Comparison of ENCODE assay signal across 17 cellular contexts in genomic region chr12:20497707-20498106, GRCh38.
DNase-seq lines count a peak whose midpoint lies in the region; ATAC-seq and TF ChIP-seq lines count a peak whose summit lies in the region.
"Had no signal": no experiment of that assay in that cellular context is flagged by ENCODE, and none has a peak within 500 bp of the region (broad histone marks: within the 10 kb centered on the region; RNA-seq: fewer than 3 reads in every experiment).

No MANE protein-coding gene starts in this region.

- H3K36me3 ChIP-seq in mucosa of descending colon (ENCODE audit: low read depth): no peaks in the 10 kb centered on the region
- H3K36me3 ChIP-seq: BLaER1 had no signal

- no peaks in the 10 kb centered on the region for H3K36me3 Mint-ChIP-seq in stimulated activated effector memory CD8-positive, alpha-beta T cell treated with anti-CD3 and anti-CD28 coated beads, Interleukin-12 subunit alpha, Interleukin-12 subunit beta, amount 100 ng/mL, for 72 hours
- H3K36me3 Mint-ChIP-seq: CD4-positive, CD25-positive, alpha-beta regulatory T cell; CD8-positive, alpha-beta T cell had no signal

- TF ChIP-seq CTCF in mucosa of descending colon (IDR thresholded peaks at IDR 0.05): no peak

- ATAC-seq in mucosa of descending colon (peak; percentile 86), HG03460 (IDR thresholded peaks at IDR 0.05; ENCODE audit: unreplicated experiment) (no peak), HG03025 (IDR thresholded peaks at IDR 0.05; ENCODE audit: low FRiP score, unreplicated experiment) (no peak)
- no peak for ATAC-seq in stimulated activated effector memory CD8-positive, alpha-beta T cell treated with anti-CD3 and anti-CD28 coated beads, Interleukin-12 subunit alpha, Interleukin-12 subunit beta, amount 100 ng/mL, for 72 hours
- ATAC-seq: CD8-positive, alpha-beta T cell; GM23338; HCT116 had no signal

- H3K4me3 ChIP-seq in mucosa of descending colon: no peak overlapping the region
- H3K4me3 ChIP-seq: BLaER1, GM23338 had no signal

- no peak overlapping the region for H3K27ac Mint-ChIP-seq in stimulated activated effector memory CD8-positive, alpha-beta T cell treated with anti-CD3 and anti-CD28 coated beads, Interleukin-12 subunit alpha, Interleukin-12 subunit beta, amount 100 ng/mL, for 72 hours
- H3K27ac Mint-ChIP-seq: B cell; CD4-positive, CD25-positive, alpha-beta regulatory T cell; CD8-positive, alpha-beta T cell; GM23338; H9 had no signal

- intact Hi-C loops in mucosa of descending colon (cut with DNase I, micrococcal nuclease): no loop called here

- no peaks in the 10 kb centered on the region for H3K9me3 Mint-ChIP-seq in stimulated activated effector memory CD8-positive, alpha-beta T cell treated with anti-CD3 and anti-CD28 coated beads, Interleukin-12 subunit alpha, Interleukin-12 subunit beta, amount 100 ng/mL, for 72 hours
- H3K9me3 Mint-ChIP-seq: CD8-positive, alpha-beta T cell; GM23338; H9 had no signal

- no peaks in the 10 kb centered on the region for H3K4me1 ChIP-seq in mucosa of descending colon (ENCODE audit: low read depth)
- H3K4me1 ChIP-seq: BLaER1, Caco-2 had no signal

- no peak overlapping the region for H3K4me3 Mint-ChIP-seq in stimulated activated effector memory CD8-positive, alpha-beta T cell treated with anti-CD3 and anti-CD28 coated beads, Interleukin-12 subunit alpha, Interleukin-12 subunit beta, amount 100 ng/mL, for 72 hours
- H3K4me3 Mint-ChIP-seq: B cell; CD4-positive, CD25-positive, alpha-beta regulatory T cell; CD8-positive, alpha-beta T cell; GM23338; H9 had no signal

- DNase-seq in DMS53 (lab: John Stamatoyannopoulos, UW) (peak; percentile 84), HuH-7 (ENCODE audit: low spot score) (peak; percentile 16), mucosa of descending colon (no peak)
- DNase-seq in stimulated activated effector memory CD8-positive, alpha-beta T cell treated with anti-CD3 and anti-CD28 coated beads, Interleukin-12 subunit alpha, Interleukin-12 subunit beta, amount 100 ng/mL, for 72 hours (ENCODE audit: low spot score in 2 of 2): no peak
- DNase-seq: Caco-2; CD4-positive, CD25-positive, alpha-beta regulatory T cell; CD8-positive, alpha-beta T cell; DMS153; DMS79 treated with DMSO at 0.1 percent for 48 hours; GF-D8; H9 had no signal

- no peaks in the 10 kb centered on the region for H3K9me3 ChIP-seq in mucosa of descending colon
- H3K9me3 ChIP-seq: BLaER1, Caco-2 had no signal

- no peaks in the 10 kb centered on the region for H3K4me1 Mint-ChIP-seq in stimulated activated effector memory CD8-positive, alpha-beta T cell treated with anti-CD3 and anti-CD28 coated beads, Interleukin-12 subunit alpha, Interleukin-12 subunit beta, amount 100 ng/mL, for 72 hours
- H3K4me1 Mint-ChIP-seq: B cell; CD4-positive, CD25-positive, alpha-beta regulatory T cell had no signal

Comparison
In these comparisons a context has a peak if more than half of its experiments do, and no peak if none do; other contexts are left out.
1. DNase-seq: peak in DMS53 (single experiment) and HuH-7 (single experiment); none in mucosa of descending colon (0 of 3) and stimulated activated effector memory CD8-positive, alpha-beta T cell treated with anti-CD3 and anti-CD28 coated beads, Interleukin-12 subunit alpha, Interleukin-12 subunit beta, amount 100 ng/mL, for 72 hours (0 of 2).